21 cellular contexts compared by ENCODE assay signal in genomic region chr16:49457196-49457595, GRCh38.
"Had no signal": no experiment of that assay in that cellular context is flagged by ENCODE, and none has a peak within 500 bp of the region (broad histone marks: within the 10 kb centered on the region; RNA-seq: fewer than 3 reads in every experiment).

No MANE protein-coding gene starts in this region.

- H3K4me3 Mint-ChIP-seq: activated CD4-positive, alpha-beta T cell treated with anti-CD3 and anti-CD28 coated beads for 36 hours; activated naive CD8-positive, alpha-beta T cell treated with anti-CD3 and anti-CD28 coated beads for 36 hours; activated T-helper 17 cell treated with anti-CD3 and anti-CD28 coated beads, Interleukin-2, amount 50 U/mL, for 72 hours; naive thymus-derived CD4-positive, alpha-beta T cell; neural crest cell had no signal

- H3K9me3 Mint-ChIP-seq: activated naive CD8-positive, alpha-beta T cell treated with anti-CD3 and anti-CD28 coated beads for 36 hours; activated T-helper 17 cell treated with anti-CD3 and anti-CD28 coated beads, Interleukin-2, amount 50 U/mL, for 72 hours; naive thymus-derived CD4-positive, alpha-beta T cell; neural crest cell had no signal

- H3K27ac ChIP-seq: heart right ventricle, tibial artery, vagina had no signal

- H3K36me3 ChIP-seq: heart right ventricle, tibial artery, vagina had no signal

- H3K4me3 ChIP-seq: heart right ventricle, lung, tibial artery, vagina had no signal

- H3K27me3 ChIP-seq: vagina had no signal

- H3K9me3 ChIP-seq: heart right ventricle, tibial artery, vagina had no signal

- H3K4me1 ChIP-seq: tibial artery, vagina had no signal

- ATAC-seq: activated CD4-positive, alpha-beta T cell treated with anti-CD3 and anti-CD28 coated beads for 36 hours; activated T-helper 17 cell treated with anti-CD3 and anti-CD28 coated beads, Interleukin-2, amount 50 U/mL, for 72 hours; heart right ventricle; naive thymus-derived CD4-positive, alpha-beta T cell; stimulated activated naive CD8-positive, alpha-beta T cell treated with anti-CD3 and anti-CD28 coated beads, Interleukin-15, Interleukin-2, amounts not matched to agents 100 U/mL and 50 U/mL, for 24 hours had no signal

- H3K27me3 Mint-ChIP-seq: activated CD4-positive, alpha-beta T cell treated with anti-CD3 and anti-CD28 coated beads for 36 hours; activated naive CD8-positive, alpha-beta T cell treated with anti-CD3 and anti-CD28 coated beads for 36 hours had no signal

- H3K27ac Mint-ChIP-seq: activated CD4-positive, alpha-beta T cell treated with anti-CD3 and anti-CD28 coated beads for 36 hours; activated naive CD8-positive, alpha-beta T cell treated with anti-CD3 and anti-CD28 coated beads for 36 hours; activated T-helper 17 cell treated with anti-CD3 and anti-CD28 coated beads, Interleukin-2, amount 50 U/mL, for 72 hours; progenitor cell of endocrine pancreas had no signal

- H3K36me3 Mint-ChIP-seq: activated naive CD8-positive, alpha-beta T cell treated with anti-CD3 and anti-CD28 coated beads for 36 hours had no signal

- DNase-seq: activated CD4-positive, alpha-beta T cell treated with anti-CD3 and anti-CD28 coated beads for 36 hours; activated CD4-positive, alpha-beta T cell treated with anti-CD3 and anti-CD28 coated beads, Interleukin-2, amount 50 U/mL, for 4 hours; activated naive CD4-positive, alpha-beta T cell treated with Interleukin-2 at 50 U/mL for 16 hours; activated naive CD8-positive, alpha-beta T cell treated with anti-CD3 and anti-CD28 coated beads for 36 hours; amygdala; cortex of kidney; heart right ventricle; kidney; occipital lobe; retina; stimulated activated CD4-positive, alpha-beta T cell treated with anti-CD3 and anti-CD28 coated beads, Interleukin-4, amount 100 ng/mL, for 1 hour; stimulated activated naive CD8-positive, alpha-beta T cell treated with anti-CD3 and anti-CD28 coated beads, Interleukin-15, Interleukin-2, amounts not matched to agents 100 U/mL and 50 U/mL, for 24 hours; substantia nigra; T-helper 1 cell had no signal
